In genomic region chr1:214747050-214747615, GRCh38 we compare ENCODE assay signal across 22 cellular contexts.
A peak's percentile ranks its signal among the peaks of the same experiment; 100 is the strongest.
DNase-seq lines count a peak whose midpoint lies in the region; TF ChIP-seq lines count a peak whose summit lies in the region.
"Had no signal": no experiment of that assay in that cellular context is flagged by ENCODE, and none has a peak within 500 bp of the region (broad histone marks: within the 10 kb centered on the region; RNA-seq: fewer than 3 reads in every experiment).

No MANE protein-coding gene starts in this region.

- H3K9me2 ChIP-seq in Karpas-422 (replicated peaks; ENCODE audit: insufficient read depth, low read length), result no peaks in the 10 kb centered on the region

- DNase-seq in A172 (ENCODE audit: low spot score) (peak; percentile 52), Karpas-422 (no peak), glomerular visceral epithelial cell (ENCODE audit: extremely low spot score) (peak; percentile 7), renal cortical epithelial cell (ENCODE audit: low read depth) (peak; percentile 36), HFFc6 (no peak), Calu3 (no peak), DMS114 treated with DMSO at 0.1 percent for 48 hours (lab: John Stamatoyannopoulos, UW; ENCODE audit: unreplicated experiment) (no peak), NCI-H774 (lab: John Stamatoyannopoulos, UW) (no peak)
- DNase-seq: BE2C; Caco-2; CD4-positive, CD25-positive, alpha-beta regulatory T cell; DMS53; EL; H7; NCI-H1048; NCI-H1436 treated with DMSO at 0.1 percent for 48 hours; NCI-H2029 treated with DMSO at 0.1 percent for 48 hours; NCI-H2171 treated with DMSO at 0.1 percent for 48 hours; NCI-H446 treated with DMSO at 0.1 percent for 48 hours; NCI-H69 had no signal

- no peaks in the 10 kb centered on the region for H3K27me3 ChIP-seq in Karpas-422 (ENCODE audit: low read length)
- H3K27me3 ChIP-seq: BE2C had no signal

- no peak overlapping the region for H3K4me3 Mint-ChIP-seq in HFFc6
- H3K4me3 Mint-ChIP-seq in Calu3 (ENCODE audit: low read depth, unreplicated experiment), result no peak overlapping the region
- H3K4me3 Mint-ChIP-seq: CD4-positive, CD25-positive, alpha-beta regulatory T cell had no signal

- H3K36me3 Mint-ChIP-seq in HFFc6 (ENCODE audit: low read depth) (no peaks in the 10 kb centered on the region), Calu3 (ENCODE audit: insufficient read depth, unreplicated experiment) (no peaks in the 10 kb centered on the region)
- H3K36me3 Mint-ChIP-seq: CD4-positive, CD25-positive, alpha-beta regulatory T cell had no signal

- TF ChIP-seq CTCF in HFFc6 (IDR thresholded peaks at IDR 0.05) (no peak), Calu3 (IDR thresholded peaks at IDR 0.05; ENCODE audit: unreplicated experiment) (no peak)

- intact Hi-C loops in Calu3 (cut with micrococcal nuclease; ENCODE audit: unreplicated experiment), result no loop called here

- no peaks in the 10 kb centered on the region for H4K20me1 ChIP-seq in Karpas-422 (ENCODE audit: insufficient read depth, low read depth, low read length)

- H3K4me1 Mint-ChIP-seq in HFFc6 (ENCODE audit: low read depth) (peaks cover 36% of the 10 kb centered on the region), Calu3 (ENCODE audit: low read depth, unreplicated experiment) (no peaks in the 10 kb centered on the region)
- H3K4me1 Mint-ChIP-seq: CD4-positive, CD25-positive, alpha-beta regulatory T cell had no signal

- H3K27me3 Mint-ChIP-seq in HFFc6 (ENCODE audit: insufficient read depth) (peaks cover 4% of the 10 kb centered on the region; the same call in 1 of the 2 replicates), Calu3 (ENCODE audit: unreplicated experiment) (no peaks in the 10 kb centered on the region)
- H3K27me3 Mint-ChIP-seq: CD4-positive, CD25-positive, alpha-beta regulatory T cell had no signal

- H3K4me3 ChIP-seq in Karpas-422 (ENCODE audit: low read length), result no peak overlapping the region

- H2AFZ ChIP-seq in Karpas-422 (ENCODE audit: low read length), result 0 out of 2 replicates have a peak overlapping the region, but pooled peaks have one; percentile 12

- no peaks in the 10 kb centered on the region for H3K9me3 Mint-ChIP-seq in HFFc6
- no peaks in the 10 kb centered on the region for H3K9me3 Mint-ChIP-seq in Calu3 (ENCODE audit: low read depth, unreplicated experiment)

- no peak overlapping the region for H3K9ac ChIP-seq in Karpas-422 (ENCODE audit: low read length)

- no peaks in the 10 kb centered on the region for H3K4me1 ChIP-seq in Karpas-422 (ENCODE audit: low read length)
- H3K4me1 ChIP-seq: BE2C had no signal

- H3K27ac ChIP-seq in Karpas-422 (ENCODE audit: low read length), result no peak overlapping the region
- H3K27ac ChIP-seq: 22Rv1, HL-60 had no signal

- no peaks in the 10 kb centered on the region for H3K36me3 ChIP-seq in Karpas-422 (ENCODE audit: insufficient read depth, low read length)
- H3K36me3 ChIP-seq: BE2C had no signal

- H3K4me2 ChIP-seq in Karpas-422 (ENCODE audit: low read depth, low read length, poor library complexity, severe bottlenecking), result no peak overlapping the region

- no TSS peak for BruUV-seq in Calu3 (replicated peaks; lab: Mats Ljungman, UMichigan)

- no peaks in the 10 kb centered on the region for H3K9me3 ChIP-seq in Karpas-422 (ENCODE audit: low read length)
- H3K9me3 ChIP-seq: BE2C, Caco-2 had no signal

- no peaks in the 10 kb centered on the region for H3K79me2 ChIP-seq in Karpas-422 (ENCODE audit: low read length)

- CTCF ChIA-PET in Calu3 (lab: Charles Lee), result no interaction called here

- H3K27ac Mint-ChIP-seq in HFFc6, result no peak overlapping the region
- no peak overlapping the region for H3K27ac Mint-ChIP-seq in Calu3 (ENCODE audit: unreplicated experiment)
- H3K27ac Mint-ChIP-seq: CD4-positive, CD25-positive, alpha-beta regulatory T cell had no signal

Comparison
In these comparisons a context has a peak if more than half of its experiments do, and no peak if none do; other contexts are left out.
1. DNase-seq: peak in A172 (single experiment), glomerular visceral epithelial cell (single experiment) and renal cortical epithelial cell (single experiment); none in Karpas-422 (single experiment), HFFc6 (single experiment), Calu3 (single experiment), DMS114 treated with DMSO at 0.1 percent for 48 hours (single experiment) and NCI-H774 (single experiment).